Comparison of ENCODE assay signal across 16 cellular contexts in the genomic region with DNA sequence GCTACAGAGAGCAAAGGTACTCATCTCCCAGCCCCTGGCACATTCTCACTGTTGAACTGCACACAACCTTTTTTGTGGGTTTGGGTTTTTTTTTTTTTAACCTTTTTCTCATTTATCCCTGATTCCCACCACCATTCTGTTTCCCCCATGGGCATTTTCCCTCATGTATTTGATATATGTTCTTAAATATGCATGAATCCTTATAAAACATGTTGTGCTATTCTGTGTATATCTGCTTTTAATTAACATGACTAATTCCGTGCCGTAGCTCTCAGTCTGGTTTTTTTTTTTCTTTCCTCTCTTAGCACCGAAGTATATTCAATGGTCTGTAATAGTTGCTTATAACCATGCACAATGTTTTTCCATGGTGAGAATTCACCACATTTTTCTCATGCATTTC.
DNase-seq lines count a peak whose midpoint lies in the region; ATAC-seq and TF ChIP-seq lines count a peak whose summit lies in the region.
"Had no signal": no experiment of that assay in that cellular context is flagged by ENCODE, and none has a peak within 500 bp of the region (broad histone marks: within the 10 kb centered on the region; RNA-seq: fewer than 3 reads in every experiment).

No MANE protein-coding gene starts in this region.

- intact Hi-C loops in head of caudate nucleus (cut with DNase I) = no loop called here

- DNase-seq in AG09319 (ENCODE audit: extremely low read depth, low read depth) = peak; percentile 38
- DNase-seq in GM04503 (ENCODE audit: low read depth) = peak; percentile 24
- DNase-seq in fibroblast of peridontal ligament (ENCODE audit: extremely low read depth) = peak; percentile 84
- DNase-seq in head of caudate nucleus = no peak
- DNase-seq in KG1 (lab: John Stamatoyannopoulos, UW) = no peak
- no peak for DNase-seq in NCI-H2171 (lab: John Stamatoyannopoulos, UW)
- DNase-seq: 8988T, DMS79, HCEC 1CT, NCI-H1417 treated with DMSO at 0.1 percent for 48 hours, NCI-H187 treated with DMSO at 0.1 percent for 48 hours, NCI-H345, NCI-H526 had no signal

- TF ChIP-seq CTCF in AG09319 (IDR thresholded peaks at IDR 0.05; ENCODE audit: low read depth, low read length) = no peak

- ATAC-seq in SK-N-SH treated with all-trans-retinoic acid at 6 μM for 48 hours (peak; percentile 86), HG02852 (IDR thresholded peaks at IDR 0.05; ENCODE audit: unreplicated experiment) (no peak)
- ATAC-seq: GM23338 had no signal

TF ChIP-seq in SK-N-SH treated with all-trans-retinoic acid at 6 μM for 48 hours, 23 proteins besides CTCF, POLR2A, EP300 and RAD21:
- no peak for TF ChIP-seq ARNTL (CRISPR knock-in tag; IDR thresholded peaks at IDR 0.05; ENCODE audit: borderline replicate concordance, low read depth)
- TF ChIP-seq ZFP30 (CRISPR knock-in tag; IDR thresholded peaks at IDR 0.05) = no peak
- TF ChIP-seq ISL1 (CRISPR knock-in tag; IDR thresholded peaks at IDR 0.05) = no peak

Comparison
In these comparisons a context has a peak if more than half of its experiments do, and no peak if none do; other contexts are left out.
1. DNase-seq: peak in AG09319 (single experiment), GM04503 (single experiment) and fibroblast of peridontal ligament (single experiment); none in head of caudate nucleus (0 of 42), KG1 (single experiment) and NCI-H2171 (single experiment).